In genomic region chr14:91383439-91383838, GRCh38 we compare ENCODE assay signal across 12 cellular contexts. TPM values are rescaled to one million over a fixed set of nuclear protein-coding genes. Genes with fewer than 3 reads are reported as not detected.
DNase-seq lines count a peak whose midpoint lies in the region; ATAC-seq and TF ChIP-seq lines count a peak whose summit lies in the region.
"Had no signal": no experiment of that assay in that cellular context is flagged by ENCODE, and none has a peak within 500 bp of the region (broad histone marks: within the 10 kb centered on the region; RNA-seq: fewer than 3 reads in every experiment).

No MANE protein-coding gene starts in this region.

- no peaks in the 10 kb centered on the region for H3K9me3 Mint-ChIP-seq in CD14-positive monocyte

- H3K9me3 ChIP-seq in iPS-20b (ENCODE audit: insufficient read depth, low read depth, low read length) = no peaks in the 10 kb centered on the region

- no peaks in the 10 kb centered on the region for H3K36me3 ChIP-seq in iPS-20b (ENCODE audit: insufficient read depth, low read depth, low read length)

- peaks cover 0 to 3% (median 0%) of the 10 kb centered on the region in 3 donors for H3K27me3 Mint-ChIP-seq in CD14-positive monocyte (ENCODE audit: low read depth in 3 of 3)

- H3K4me3 ChIP-seq in iPS-20b (ENCODE audit: low read length) = no peak overlapping the region; the same call in 1 of the 2 replicates

- H3K27ac Mint-ChIP-seq in CD14-positive monocyte = peak overlapping the region in 5 of 7 donors; percentile 6 to 85 (median 56)

- peaks cover 24% of the 10 kb centered on the region for H3K4me1 ChIP-seq in iPS-20b (ENCODE audit: insufficient read depth, low read length)

- H3K4me1 Mint-ChIP-seq in CD14-positive monocyte = peaks cover 86% of the 10 kb centered on the region

- DNase-seq in CD14-positive monocyte (ENCODE audit: low spot score) (no peak), DMS53 treated with DMSO at 0.1 percent for 48 hours (lab: John Stamatoyannopoulos, UW; ENCODE audit: unreplicated experiment) (peak; percentile 56), NCI-H69 (lab: John Stamatoyannopoulos, UW) (peak; percentile 60), sciatic nerve (ENCODE audit: low spot score) (no peak)
- DNase-seq in central memory CD4-positive, alpha-beta T cell = no peak
- DNase-seq: activated CD4-positive, CD25-positive, alpha-beta regulatory T cell; activated gamma-delta T cell; NCI-H1436 treated with DMSO at 0.1 percent for 48 hours; SHP77 had no signal

- H3K27me3 ChIP-seq in iPS-20b (ENCODE audit: insufficient read depth, low read length) = no peaks in the 10 kb centered on the region

- peaks cover 45 to 67% of the 10 kb centered on the region in 2 donors for H3K36me3 Mint-ChIP-seq in CD14-positive monocyte

- intact Hi-C loops in CD14-positive monocyte (cut with micrococcal nuclease) = no loop called here
- intact Hi-C loops in sciatic nerve (cut with DNase I) = no loop called here

- TF ChIP-seq CTCF in CD14-positive monocyte (IDR thresholded peaks at IDR 0.05) = no peak

- no peak overlapping the region for H3K27ac ChIP-seq in iPS-20b (ENCODE audit: low read length)

- ATAC-seq in HG02759 (IDR thresholded peaks at IDR 0.05; ENCODE audit: unreplicated experiment) (no peak), sciatic nerve (no peak), HG02884 (IDR thresholded peaks at IDR 0.05; ENCODE audit: unreplicated experiment) (no peak)

- H3K4me3 Mint-ChIP-seq in CD14-positive monocyte = no peak overlapping the region

- H3K9ac ChIP-seq in iPS-20b (ENCODE audit: low read depth, low read length) = peak overlapping the region; percentile 29

RNA-seq across cellular contexts. Expression of gene CCDC88C, which starts 34.2 kb away (rescaled TPM):
- 10 to 100 TPM; 11.6 to 12.3 TPM for polyA plus RNA-seq in CD14-positive monocyte
- total RNA-seq in sciatic nerve = 16.2 TPM

Comparison
In these comparisons a context has a peak if more than half of its experiments do, and no peak if none do; other contexts are left out.
1. DNase-seq: peak in DMS53 treated with DMSO at 0.1 percent for 48 hours (single experiment) and NCI-H69 (single experiment); none in CD14-positive monocyte (single experiment), sciatic nerve (single experiment) and central memory CD4-positive, alpha-beta T cell (single experiment).